8 cellular contexts compared by ENCODE assay signal in the genomic region with DNA sequence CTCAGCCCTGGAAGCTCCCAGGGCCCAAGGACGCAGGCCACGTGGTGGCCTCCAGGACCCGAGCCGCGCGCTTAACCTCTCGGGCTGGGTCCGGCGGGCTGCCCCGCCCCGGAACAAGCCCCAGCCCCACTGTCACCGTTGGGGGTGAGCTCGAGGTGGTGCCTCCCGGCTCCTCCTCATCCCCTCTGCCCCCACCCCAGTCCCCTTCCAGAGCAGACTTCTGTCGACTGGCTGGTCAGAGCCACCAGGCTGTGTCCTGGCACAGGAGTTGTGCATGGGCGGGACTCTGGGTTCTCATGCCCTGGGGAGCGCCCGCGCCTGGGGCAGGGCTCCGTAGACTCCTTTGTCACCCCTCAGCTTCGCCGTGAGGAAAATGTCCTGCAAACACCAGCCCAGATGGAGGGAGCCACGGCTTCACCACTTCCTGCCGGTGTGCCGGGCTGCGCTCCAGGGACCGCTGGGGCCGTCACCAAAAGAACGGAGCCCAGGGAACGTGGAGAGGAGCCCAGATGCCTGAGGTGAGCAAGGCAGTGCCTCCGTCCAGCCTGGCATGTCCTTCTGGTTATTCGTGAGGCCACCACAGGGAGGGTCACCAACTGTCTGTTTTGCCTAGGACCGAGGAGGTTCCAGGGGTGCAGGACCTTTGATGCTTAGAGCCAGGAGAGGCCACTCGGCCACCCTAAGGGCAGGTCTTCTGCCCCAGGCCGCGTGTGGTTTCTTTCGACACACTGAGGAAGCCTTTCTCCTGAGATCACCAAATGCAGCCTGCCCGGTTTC. TPM values are rescaled to one million over a fixed set of nuclear protein-coding genes. Genes with fewer than 3 reads are reported as not detected.
DNase-seq lines count a peak whose midpoint lies in the region; ATAC-seq and TF ChIP-seq lines count a peak whose summit lies in the region.

No MANE protein-coding gene starts in this region.

- no peaks in the 10 kb centered on the region for H3K4me1 Mint-ChIP-seq in mesothelial cell of epicardium

- H3K4me3 Mint-ChIP-seq in mesothelial cell of epicardium = no peak overlapping the region

- H3K27me3 ChIP-seq in testis = no peaks in the 10 kb centered on the region

- TF ChIP-seq CTCF in testis (IDR thresholded peaks at IDR 0.05) = no peak
- no peak for TF ChIP-seq CTCF in mesothelial cell of epicardium (IDR thresholded peaks at IDR 0.05; ENCODE audit: unreplicated experiment)

- no peak overlapping the region for H3K27ac Mint-ChIP-seq in mesothelial cell of epicardium

- peaks cover 21% of the 10 kb centered on the region for H3K27me3 Mint-ChIP-seq in mesothelial cell of epicardium (ENCODE audit: low read depth)

- intact Hi-C loops in testis (cut with DNase I; ENCODE audit: low total_unique reads) = no loop called here

- H3K9me3 Mint-ChIP-seq in mesothelial cell of epicardium = peaks cover 12% of the 10 kb centered on the region

- H3K36me3 ChIP-seq in testis (ENCODE audit: low read depth, missing control alignments) = no peaks in the 10 kb centered on the region

- no peak overlapping the region for H3K4me3 ChIP-seq in testis

- WGBS in testis, 2 donors = 84 to 88% methylated on average over 10 to 37 of the region's 38 CpGs

- no peaks in the 10 kb centered on the region for H3K9me3 ChIP-seq in testis

- no peaks in the 10 kb centered on the region for H3K4me1 ChIP-seq in testis

- DNase-seq in AML-193 (lab: John Stamatoyannopoulos, UW) (peak; percentile 87 to 90), cerebellum (ENCODE audit: low spot score) (peak; percentile 44), testis (peak; percentile 10), activated gamma-delta T cell treated with Interleukin-2 at 50 U/mL for 16 hours (no peak), NCI-H2029 treated with DMSO at 0.1 percent for 48 hours (lab: John Stamatoyannopoulos, UW) (no peak), mesothelial cell of epicardium (ENCODE audit: low spot score in 2 of 2, unreplicated experiment in 2 of 2) (no peak)

- peaks cover 4% of the 10 kb centered on the region for H3K36me3 Mint-ChIP-seq in mesothelial cell of epicardium

- H3K27ac ChIP-seq in testis = no peak overlapping the region

- peak; percentile 92 for ATAC-seq in GM19452 (IDR thresholded peaks at IDR 0.05; ENCODE audit: unreplicated experiment)
- peak; percentile 81 for ATAC-seq in HG03565 (IDR thresholded peaks at IDR 0.05; ENCODE audit: unreplicated experiment)

- TF ChIP-seq POLR2A in testis (IDR thresholded peaks at IDR 0.05) = no peak

RNA-seq across cellular contexts. Expression of gene RGS12, which starts 7.1 kb away (rescaled TPM):
- total RNA-seq in cerebellum = 87.5 TPM
- total RNA-seq in testis = 10 to 100 TPM; 39.0 to 68.2 TPM
- polyA plus RNA-seq in testis (ENCODE audit: insufficient read depth, low read depth, low replicate concordance) = 25.0 TPM
- total RNA-seq in mesothelial cell of epicardium = 75.9 to 81.9 TPM (median 78.9 TPM) in 3 replicates

RNA-seq across cellular contexts. Expression of gene MSANTD1, which starts 36.8 kb away (rescaled TPM):
- total RNA-seq in cerebellum (3.8 TPM), testis (10 to 100 TPM; 10.1 to 10.3 TPM), mesothelial cell of epicardium (2.5 to 3.1 TPM (median 2.6 TPM) in 3 replicates)
- 3.6 TPM for polyA plus RNA-seq in testis (ENCODE audit: insufficient read depth, low read depth, low replicate concordance)

Comparison
In these comparisons a context has a peak if more than half of its experiments do, and no peak if none do; other contexts are left out.
1. DNase-seq: peak in AML-193 (2 of 2), cerebellum (single experiment) and testis (single experiment); none in activated gamma-delta T cell treated with Interleukin-2 at 50 U/mL for 16 hours (single experiment), NCI-H2029 treated with DMSO at 0.1 percent for 48 hours (single experiment) and mesothelial cell of epicardium (0 of 2).